Comparison of ENCODE assay signal across 35 cellular contexts in genomic region chr11:46445192-46445591, GRCh38. TPM values are rescaled to one million over a fixed set of nuclear protein-coding genes. Genes with fewer than 3 reads are reported as not detected.
"Had no signal": no experiment of that assay in that cellular context is flagged by ENCODE, and none has a peak within 500 bp of the region (broad histone marks: within the 10 kb centered on the region; RNA-seq: fewer than 3 reads in every experiment).

No MANE protein-coding gene starts in this region.

- ATAC-seq: activated CD4-positive, CD25-positive, alpha-beta regulatory T cell treated with anti-CD3 and anti-CD28 coated beads, Interleukin-2, amount 50 U/mL, for 24 hours; activated CD8-positive, alpha-beta T cell treated with anti-CD3 and anti-CD28 coated beads for 36 hours; activated T-cell treated with anti-CD3 and anti-CD28 coated beads, Interleukin-2, amount 50 U/mL, for 4 hours; activated T-helper 17 cell treated with anti-CD3 and anti-CD28 coated beads, Interleukin-2, amount 50 U/mL, for 72 hours; body of pancreas; gastroesophageal sphincter; T-helper 17 cell had no signal

- H3K9me3 Mint-ChIP-seq: activated B cell treated with CpG ODN at 0.5 μM for 24 hours; activated CD8-positive, alpha-beta T cell treated with anti-CD3 and anti-CD28 coated beads for 36 hours; activated T-cell treated with anti-CD3 and anti-CD28 coated beads, Interleukin-2, amount 50 U/mL, for 4 hours; activated T-helper 17 cell treated with anti-CD3 and anti-CD28 coated beads, Interleukin-2, amount 50 U/mL, for 72 hours; T-helper 2 cell treated with Interferon-gamma antibody and Interleukin-4, amounts not matched to agents 5 μg/mL and 100 μg/mL, for 36 hours had no signal

- H3K4me3 Mint-ChIP-seq: activated B cell treated with CpG ODN at 0.5 μM for 24 hours; activated CD8-positive, alpha-beta T cell treated with anti-CD3 and anti-CD28 coated beads for 36 hours; activated naive CD8-positive, alpha-beta T cell; activated T-cell treated with anti-CD3 and anti-CD28 coated beads, Interleukin-2, amount 50 U/mL, for 4 hours; activated T-helper 17 cell treated with anti-CD3 and anti-CD28 coated beads, Interleukin-2, amount 50 U/mL, for 72 hours; T-helper 17 cell; T-helper 2 cell treated with Interferon-gamma antibody and Interleukin-4, amounts not matched to agents 5 μg/mL and 100 μg/mL, for 36 hours had no signal

- H3K27ac ChIP-seq: body of pancreas, colonic mucosa, epithelial cell of prostate, esophagus squamous epithelium, WERI-Rb-1 had no signal

- DNase-seq: activated B cell treated with CpG ODN at 0.5 μM for 24 hours; activated CD4-positive, alpha-beta T cell treated with anti-CD3 and anti-CD28 coated beads for 48 hours; activated CD4-positive, alpha-beta T cell treated with anti-CD3 and anti-CD28 coated beads, Interleukin-2, amount 50 U/mL, for 1 hour; activated CD4-positive, alpha-beta T cell treated with anti-CD3 and anti-CD28 coated beads, Interleukin-2, amount 50 U/mL, for 48 hours; activated CD8-positive, alpha-beta memory T cell treated with anti-CD3 and anti-CD28 coated beads for 24 hours; activated CD8-positive, alpha-beta T cell treated with anti-CD3 and anti-CD28 coated beads for 36 hours; activated effector memory CD4-positive, alpha-beta T cell treated with Interleukin-2 at 50 U/mL for 16 hours; activated gamma-delta T cell treated with Interleukin-2 at 50 U/mL for 16 hours; activated naive CD4-positive, alpha-beta T cell treated with anti-CD3 and anti-CD28 coated beads, Interleukin-2, amount 50 U/mL, for 16 hours; activated naive CD4-positive, alpha-beta T cell treated with Interleukin-2 at 50 U/mL for 16 hours; activated T-cell treated with anti-CD3 and anti-CD28 coated beads, Interleukin-2, amount 50 U/mL, for 4 hours; amniotic stem cell; aorta; body of pancreas; central memory CD4-positive, alpha-beta T cell; cerebellar nuclear complex; colonic mucosa; effector CD8-positive, alpha-beta T cell; esophagus squamous epithelium; foreskin melanocyte; head of caudate nucleus; T-helper 1 cell; T-helper 17 cell; T1000; WERI-Rb-1 had no signal

- H3K4me3 ChIP-seq: body of pancreas, colonic mucosa, esophagus squamous epithelium, gastroesophageal sphincter had no signal

- H3K4me1 ChIP-seq: body of pancreas, colonic mucosa had no signal

- H3K27me3 ChIP-seq: body of pancreas, colonic mucosa, esophagus squamous epithelium, gastroesophageal sphincter had no signal

- H3K27ac Mint-ChIP-seq: activated B cell treated with CpG ODN at 0.5 μM for 24 hours; activated CD8-positive, alpha-beta T cell treated with anti-CD3 and anti-CD28 coated beads for 36 hours; activated naive CD8-positive, alpha-beta T cell; T-helper 2 cell treated with Interferon-gamma antibody and Interleukin-4, amounts not matched to agents 5 μg/mL and 100 μg/mL, for 36 hours had no signal

- H3K27me3 Mint-ChIP-seq: activated B cell treated with CpG ODN at 0.5 μM for 24 hours; activated CD8-positive, alpha-beta T cell treated with anti-CD3 and anti-CD28 coated beads for 36 hours; activated naive CD8-positive, alpha-beta T cell; activated T-helper 17 cell treated with anti-CD3 and anti-CD28 coated beads, Interleukin-2, amount 50 U/mL, for 72 hours; T-helper 17 cell had no signal

- FAIRE-seq: endometrium, endothelial cell of umbilical vein had no signal

- H3K36me3 ChIP-seq: colonic mucosa had no signal

- H3K9me3 ChIP-seq: body of pancreas, colonic mucosa, esophagus squamous epithelium, gastroesophageal sphincter had no signal

RNA-seq across cellular contexts. Expression of gene CHRM4, which starts 53.6 kb away (rescaled TPM):
- total RNA-seq: activated CD8-positive, alpha-beta T cell treated with anti-CD3 and anti-CD28 coated beads for 36 hours; body of pancreas; esophagus squamous epithelium; fibroblast of lung; fibroblast of villous mesenchyme had no signal
